20 cellular contexts compared by ENCODE assay signal in the genomic region with DNA sequence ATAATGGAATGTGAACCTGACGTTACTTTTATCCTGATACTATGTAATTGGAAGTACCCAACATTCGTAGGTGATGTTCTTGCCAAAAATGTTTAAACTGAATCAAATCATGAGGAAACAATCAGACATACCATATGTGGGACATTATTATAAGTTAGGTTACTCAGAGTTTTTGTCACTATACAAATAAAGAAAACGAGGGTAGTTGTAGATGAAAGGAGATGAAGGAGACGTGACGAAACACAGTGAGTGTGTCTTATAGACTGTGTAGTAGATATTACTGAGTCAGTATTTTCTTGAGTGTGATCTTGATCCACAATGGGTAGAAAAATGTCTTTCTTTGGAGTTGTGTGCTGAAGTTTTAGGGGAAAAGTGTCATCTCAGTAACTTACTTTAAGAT.
"Had no signal": no experiment of that assay in that cellular context is flagged by ENCODE, and none has a peak within 500 bp of the region (broad histone marks: within the 10 kb centered on the region; RNA-seq: fewer than 3 reads in every experiment).

No MANE protein-coding gene starts in this region.

- DNase-seq: cortex of kidney; dorsolateral prefrontal cortex; effector CD8-positive, alpha-beta T cell; gastrocnemius medialis; heart right ventricle; hypothalamus; islet precursor cell; mammary epithelial cell; naive thymus-derived CD4-positive, alpha-beta T cell; nephron progenitor cell; posterior cingulate gyrus; spleen; stimulated activated CD4-positive, alpha-beta T cell treated with anti-CD3 and anti-CD28 coated beads, Interleukin-2, amount 100 ng/mL, for 24 hours; stimulated activated CD4-positive, alpha-beta T cell treated with anti-CD3 and anti-CD28 coated beads, Interleukin-4, amount 100 ng/mL, for 4 hours; stimulated activated naive CD4-positive, alpha-beta T cell; trophoblast cell had no signal

- H3K27me3 ChIP-seq: dorsolateral prefrontal cortex, gastrocnemius medialis, heart right ventricle, neutrophil, spleen had no signal

- H3K4me3 ChIP-seq: dorsolateral prefrontal cortex, gastrocnemius medialis, heart right ventricle, spleen had no signal

- H3K4me1 ChIP-seq: gastrocnemius medialis, heart right ventricle had no signal

- ATAC-seq: esophagus mucosa; gastrocnemius medialis; heart right ventricle; left lobe of liver; naive thymus-derived CD4-positive, alpha-beta T cell; sciatic nerve had no signal

- H3K9me3 ChIP-seq: gastrocnemius medialis, heart right ventricle, neutrophil, spleen had no signal

- H3K27ac ChIP-seq: dorsolateral prefrontal cortex, gastrocnemius medialis, heart right ventricle, neutrophil, spleen had no signal

- H3K36me3 ChIP-seq: gastrocnemius medialis, heart right ventricle had no signal
